Comparison of ENCODE assay signal across 8 cellular contexts in genomic region chr18:9335255-9336045, GRCh38. TPM values are rescaled to one million over a fixed set of nuclear protein-coding genes. Genes with fewer than 3 reads are reported as not detected.
DNase-seq lines count a peak whose midpoint lies in the region; ATAC-seq, FAIRE-seq and TF ChIP-seq lines count a peak whose summit lies in the region.

No MANE protein-coding gene starts in this region.

- H3K4me1 ChIP-seq in CD4-positive, CD25-positive, alpha-beta regulatory T cell (ENCODE audit: control insufficient read depth, insufficient read depth, low read length, poor library complexity, severe bottlenecking), result peaks cover 10% of the 10 kb centered on the region
- H3K4me1 ChIP-seq in HEK293 (ENCODE audit: control insufficient read depth, insufficient read depth, low read length), result no peaks in the 10 kb centered on the region
- H3K4me1 ChIP-seq in keratinocyte (ENCODE audit: control insufficient read depth, extremely low read depth, insufficient read depth, low read length), result peaks cover 3% of the 10 kb centered on the region

- peak overlapping the region; percentile 85 for H3K4me3 ChIP-seq in CD4-positive, CD25-positive, alpha-beta regulatory T cell (ENCODE audit: low read depth, low read length)
- peak overlapping the region; percentile 70 for H3K4me3 ChIP-seq in HEK293 (ENCODE audit: low read depth, low read length)
- H3K4me3 ChIP-seq in keratinocyte (ENCODE audit: control insufficient read depth in 2 of 3, extremely low read depth in 1 of 3, insufficient read depth in 2 of 3, low read depth in 1 of 3, low read length in 3 of 3), result peak overlapping the region; percentile 59 to 85 (median 78)

- peaks cover 0 to 23% (median 15%) of the 10 kb centered on the region in 4 donors for H3K4me1 Mint-ChIP-seq in CD4-positive, CD25-positive, alpha-beta regulatory T cell
- H3K4me1 Mint-ChIP-seq in activated naive CD8-positive, alpha-beta T cell (ENCODE audit: low read depth), result peaks cover 26% of the 10 kb centered on the region

- H3K79me2 ChIP-seq in keratinocyte (ENCODE audit: control insufficient read depth, insufficient read depth, low read length), result peaks cover 16% of the 10 kb centered on the region

- peak overlapping the region; percentile 74 for H3K9ac ChIP-seq in keratinocyte (ENCODE audit: control insufficient read depth, extremely low read depth, insufficient read depth, low read length)

- peak overlapping the region; percentile 70 for H2AFZ ChIP-seq in keratinocyte (ENCODE audit: control insufficient read depth, low read length)

- H3K27ac ChIP-seq in CD4-positive, CD25-positive, alpha-beta regulatory T cell (ENCODE audit: insufficient read depth, low read length, poor library complexity, severe bottlenecking), result no peak overlapping the region
- peak overlapping the region; percentile 71; the same call in 1 of the 2 replicates for H3K27ac ChIP-seq in HEK293 (ENCODE audit: extremely low read depth, low read depth, low read length)
- peak overlapping the region; percentile 29 for H3K27ac ChIP-seq in keratinocyte (ENCODE audit: control insufficient read depth, insufficient read depth, low read length)
- H3K27ac ChIP-seq in substantia nigra (ENCODE audit: low read depth, low read length, poor library complexity, severe bottlenecking), result peak overlapping the region; percentile 74

- dilution Hi-C loops in keratinocyte (cut with MboI; ENCODE audit: extremely low pct_ligation_motif_present, low sequenced_read_pairs), result no loop called here

- POLR2A ChIA-PET in HEK293 (lab: Yijun Ruan, JAX), result interaction anchor here (2.0 kb wide), 1 partner anchor 82 kb away, joined by 10 read pairs; no protein-coding TSS in a partner anchor

- peak in 2 of 3 donors; percentile 29 to 56 for DNase-seq in CD4-positive, CD25-positive, alpha-beta regulatory T cell
- DNase-seq in keratinocyte (ENCODE audit: low read depth, low spot score) (no peak), substantia nigra (lab: John Stamatoyannopoulos, UW) (no peak), SW 1271 (lab: John Stamatoyannopoulos, UW) (no peak)
- no peak for DNase-seq in stimulated activated CD4-positive, alpha-beta T cell treated with anti-CD3 and anti-CD28 coated beads, Interleukin-15, amount 100 ng/mL, for 24 hours

- peak; percentile 19 to 25 for ATAC-seq in CD4-positive, CD25-positive, alpha-beta regulatory T cell (ENCODE audit: low read depth in 2 of 2)
- no peak for ATAC-seq in GM21447 (IDR thresholded peaks at IDR 0.05; ENCODE audit: unreplicated experiment)

- H3K27me3 Mint-ChIP-seq in CD4-positive, CD25-positive, alpha-beta regulatory T cell, result peaks cover 12% of the 10 kb centered on the region
- H3K27me3 Mint-ChIP-seq in activated naive CD8-positive, alpha-beta T cell, result no peaks in the 10 kb centered on the region

- no peak for FAIRE-seq in keratinocyte (lab: Jason Lieb, UNC)

- H3K9me3 ChIP-seq in CD4-positive, CD25-positive, alpha-beta regulatory T cell (ENCODE audit: control insufficient read depth in 2 of 2, low read length in 2 of 2), result no peaks in the 10 kb centered on the region
- no peaks in the 10 kb centered on the region for H3K9me3 ChIP-seq in HEK293 (ENCODE audit: control insufficient read depth, insufficient read depth, low read depth, low read length)
- no peaks in the 10 kb centered on the region for H3K9me3 ChIP-seq in keratinocyte (ENCODE audit: control insufficient read depth, low read depth, low read length)

- H4K20me1 ChIP-seq in keratinocyte (ENCODE audit: control insufficient read depth, extremely low read depth, insufficient read depth, low read length), result no peaks in the 10 kb centered on the region

- H3K27ac Mint-ChIP-seq in CD4-positive, CD25-positive, alpha-beta regulatory T cell, result peak overlapping the region in 1 of 3 donors; percentile 61
- H3K27ac Mint-ChIP-seq in activated naive CD8-positive, alpha-beta T cell, result peak overlapping the region; percentile 16

- TF ChIP-seq CTCF in HEK293 (tag by site-specific recombination; IDR thresholded peaks at IDR 0.05), result no peak
- TF ChIP-seq CTCF in keratinocyte (optimal IDR thresholded peaks at IDR 0.05 in 1 of 3, IDR thresholded peaks at IDR 0.05 in 1 of 3, conservative IDR thresholded peaks at IDR 0.05 in 1 of 3; ENCODE audit: extremely low read depth in 1 of 3, insufficient read depth in 2 of 3, low read length in 3 of 3), result no peak

- H3K36me3 ChIP-seq in CD4-positive, CD25-positive, alpha-beta regulatory T cell (ENCODE audit: control insufficient read depth, insufficient read depth, low read length), result no peaks in the 10 kb centered on the region
- peaks cover 12 to 26% of the 10 kb centered on the region in 2 experiments for H3K36me3 ChIP-seq in HEK293 (ENCODE audit: control insufficient read depth in 2 of 2, insufficient read depth in 1 of 2, low read length in 2 of 2)
- peaks cover 2% of the 10 kb centered on the region in 2 experiments for H3K36me3 ChIP-seq in keratinocyte (ENCODE audit: control insufficient read depth in 2 of 2, extremely low read depth in 1 of 2, insufficient read depth in 2 of 2, low read length in 2 of 2)

- peak overlapping the region; percentile 45 to 95 (median 84) for H3K4me3 Mint-ChIP-seq in CD4-positive, CD25-positive, alpha-beta regulatory T cell
- H3K4me3 Mint-ChIP-seq in activated naive CD8-positive, alpha-beta T cell, result peak overlapping the region; percentile 91

- peaks cover 3% of the 10 kb centered on the region for H3K27me3 ChIP-seq in CD4-positive, CD25-positive, alpha-beta regulatory T cell (ENCODE audit: control insufficient read depth, insufficient read depth, low read length)
- no peaks in the 10 kb centered on the region for H3K27me3 ChIP-seq in keratinocyte (ENCODE audit: control insufficient read depth, extremely low read depth, insufficient read depth, low read length)

- H3K36me3 Mint-ChIP-seq in CD4-positive, CD25-positive, alpha-beta regulatory T cell, result peaks cover 2% of the 10 kb centered on the region
- peaks cover 10% of the 10 kb centered on the region for H3K36me3 Mint-ChIP-seq in activated naive CD8-positive, alpha-beta T cell

- H3K4me2 ChIP-seq in keratinocyte (ENCODE audit: control insufficient read depth, extremely low read depth, insufficient read depth, low read depth, low read length), result peak overlapping the region; percentile 95

- H3K9me3 Mint-ChIP-seq in CD4-positive, CD25-positive, alpha-beta regulatory T cell, result peaks cover 0 to 2% (median 0%) of the 10 kb centered on the region in 7 donors
- no peaks in the 10 kb centered on the region for H3K9me3 Mint-ChIP-seq in activated naive CD8-positive, alpha-beta T cell (ENCODE audit: low read depth)

- no peaks in the 10 kb centered on the region for H3K9me1 ChIP-seq in keratinocyte (ENCODE audit: control insufficient read depth, extremely low read depth, insufficient read depth, low read length)

- CTCF ChIA-PET in HEK293 (lab: Yijun Ruan, JAX), result no interaction called here

TF ChIP-seq in HEK293, 187 proteins besides CTCF, POLR2A, EP300 and RAD21:
- TF ChIP-seq ZBTB20 (tag by site-specific recombination; IDR thresholded peaks at IDR 0.05), result peak; percentile 54; the same call in 1 of the 2 replicates
- TF ChIP-seq, protein P1, sequence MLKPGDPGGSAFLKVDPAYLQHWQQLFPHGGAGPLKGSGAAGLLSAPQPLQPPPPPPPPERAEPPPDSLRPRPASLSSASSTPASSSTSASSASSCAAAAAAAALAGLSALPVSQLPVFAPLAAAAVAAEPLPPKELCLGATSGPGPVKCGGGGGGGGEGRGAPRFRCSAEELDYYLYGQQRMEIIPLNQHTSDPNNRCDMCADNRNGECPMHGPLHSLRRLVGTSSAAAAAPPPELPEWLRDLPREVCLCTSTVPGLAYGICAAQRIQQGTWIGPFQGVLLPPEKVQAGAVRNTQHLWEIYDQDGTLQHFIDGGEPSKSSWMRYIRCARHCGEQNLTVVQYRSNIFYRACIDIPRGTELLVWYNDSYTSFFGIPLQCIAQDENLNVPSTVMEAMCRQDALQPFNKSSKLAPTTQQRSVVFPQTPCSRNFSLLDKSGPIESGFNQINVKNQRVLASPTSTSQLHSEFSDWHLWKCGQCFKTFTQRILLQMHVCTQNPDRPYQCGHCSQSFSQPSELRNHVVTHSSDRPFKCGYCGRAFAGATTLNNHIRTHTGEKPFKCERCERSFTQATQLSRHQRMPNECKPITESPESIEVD (tag by site-specific recombination; IDR thresholded peaks at IDR 0.05), result peak; percentile 23; the same call in 1 of the 2 replicates
- TF ChIP-seq MEIS1 (CRISPR knock-in tag; IDR thresholded peaks at IDR 0.05; ENCODE audit: borderline replicate concordance), result no peak
- TF ChIP-seq PRDM1 (tag by site-specific recombination; IDR thresholded peaks at IDR 0.05), result peak; percentile 73

RNA-seq across cellular contexts. Expression of gene TWSG1, which starts 0.9 kb away (rescaled TPM):
- 2.5 TPM for total RNA-seq in CD4-positive, CD25-positive, alpha-beta regulatory T cell
- 1 to 10 TPM; 1.9 to 2.6 (median 2.3) TPM for polyA plus RNA-seq in CD4-positive, CD25-positive, alpha-beta regulatory T cell
- 34.2 to 46.9 TPM (median 44.0 TPM) in 3 replicates for polyA plus RNA-seq in keratinocyte
- polyA plus RNA-seq in keratinocyte (2011; ENCODE audit: low read depth), result 6.7 TPM
- 20.8 and 34.8 TPM in 2 replicates for polyA plus RNA-seq in keratinocyte (2011; cell fraction: cytosol; rRNA removed)
- polyA plus RNA-seq in keratinocyte (2011; cell fraction: nucleus; rRNA removed), result 32.5 and 32.8 TPM in 2 replicates
- 14.2 and 32.3 TPM in 2 replicates for polyA plus RNA-seq in keratinocyte (2012; ENCODE audit: low replicate concordance)
- polyA minus RNA-seq in keratinocyte, result 36.6 to 71.9 TPM (median 55.0 TPM) in 3 replicates
- 24.6 TPM for polyA minus RNA-seq in keratinocyte (2011; cell fraction: cytosol; rRNA and poly(A)+ RNA removed)
- 22.9 and 52.5 TPM in 2 replicates for polyA minus RNA-seq in keratinocyte (2011; cell fraction: nucleus; rRNA and poly(A)+ RNA removed)

Comparison
In these comparisons a context has a peak if more than half of its experiments do, and no peak if none do; other contexts are left out.
1. DNase-seq: peak in CD4-positive, CD25-positive, alpha-beta regulatory T cell (2 of 3); none in keratinocyte (single experiment), substantia nigra (0 of 49), stimulated activated CD4-positive, alpha-beta T cell treated with anti-CD3 and anti-CD28 coated beads, Interleukin-15, amount 100 ng/mL, for 24 hours (single experiment) and SW 1271 (0 of 2).
2. Peak in every context shown above with its lines, with median percentiles within 50 percentile points of each other: H3K4me3 ChIP-seq.